ENCODE assay signal across 8 cellular contexts in the genomic region with DNA sequence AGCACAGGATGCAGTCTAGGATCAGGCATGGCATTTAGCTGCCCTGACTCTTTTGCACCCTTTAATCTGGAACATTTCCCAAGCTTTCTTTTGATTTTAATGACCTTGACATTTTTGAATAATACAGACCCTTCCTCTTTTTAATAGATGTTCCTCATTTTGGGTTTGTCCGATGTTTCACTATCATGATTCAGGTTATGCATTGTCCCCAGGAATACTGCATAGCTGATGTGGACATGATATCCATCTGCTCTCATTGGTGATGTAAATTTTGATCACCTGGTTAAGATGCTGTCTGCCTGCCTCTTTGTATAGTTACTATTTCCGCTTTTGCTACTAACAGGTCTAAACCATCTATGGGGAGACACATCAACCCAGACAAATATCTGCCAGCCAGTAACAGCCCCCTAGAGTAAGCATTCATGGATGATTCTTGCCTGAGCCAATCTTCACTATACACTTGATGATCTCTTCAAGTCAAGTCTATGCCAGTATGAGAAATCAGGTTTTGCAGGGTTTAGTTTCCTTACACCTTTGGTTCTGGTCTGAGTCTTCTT. TPM values are rescaled to one million over a fixed set of nuclear protein-coding genes. Genes with fewer than 3 reads are reported as not detected.
DNase-seq lines count a peak whose midpoint lies in the region; ATAC-seq, FAIRE-seq and TF ChIP-seq lines count a peak whose summit lies in the region.

No MANE protein-coding gene starts in this region.

- H3K4me1 Mint-ChIP-seq in activated naive CD4-positive, alpha-beta T cell treated with anti-CD3 and anti-CD28 coated beads, Interleukin-2, amount 50 U/mL, for 24 hours: peaks cover 45% of the 10 kb centered on the region
- H3K4me1 Mint-ChIP-seq in T-cell: peaks cover 34 to 38% (median 38%) of the 10 kb centered on the region in 3 donors

- no peaks in the 10 kb centered on the region for H3K36me3 ChIP-seq in kidney (ENCODE audit: control insufficient read depth in 1 of 2, insufficient read depth in 2 of 2, low read length in 2 of 2)

- DNase-seq in activated naive CD4-positive, alpha-beta T cell (lab: John Stamatoyannopoulos, UW): no peak
- peak in 18 of 34 experiments; percentile 1 to 44 (median 22) for DNase-seq in T-cell
- DNase-seq in kidney: no peak
- DNase-seq in NCI-H2081 treated with DMSO at 0.1 percent for 48 hours (lab: John Stamatoyannopoulos, UW): no peak
- DNase-seq in COR-L47 (lab: John Stamatoyannopoulos, UW): no peak
- no peak for DNase-seq in NCI-H1694 treated with DMSO at 0.1 percent for 48 hours (lab: John Stamatoyannopoulos, UW)

- no peak for TF ChIP-seq CTCF in kidney (IDR thresholded peaks at IDR 0.05; ENCODE audit: borderline replicate concordance, extremely low read depth, insufficient read depth)

- peak overlapping the region; percentile 57 to 75 for H3K4me3 ChIP-seq in kidney (ENCODE audit: low read length in 2 of 2)

- no peak for FAIRE-seq in kidney (lab: Jason Lieb, UNC)

- ATAC-seq in HG02973 (IDR thresholded peaks at IDR 0.05; ENCODE audit: unreplicated experiment) (peak; percentile 26), T-cell (replicated peaks in 1 of 4) (peak; percentile 18 to 69 (median 32))

- H3K27me3 Mint-ChIP-seq in activated naive CD4-positive, alpha-beta T cell treated with anti-CD3 and anti-CD28 coated beads, Interleukin-2, amount 50 U/mL, for 24 hours: no peaks in the 10 kb centered on the region
- H3K27me3 Mint-ChIP-seq in T-cell: no peaks in the 10 kb centered on the region

- H3K9me3 ChIP-seq in kidney (ENCODE audit: control insufficient read depth in 1 of 2, low read length in 2 of 2): no peaks in the 10 kb centered on the region

- peaks cover 7 to 8% of the 10 kb centered on the region in 2 donors for H3K4me1 ChIP-seq in kidney (ENCODE audit: control insufficient read depth in 1 of 2, insufficient read depth in 1 of 2, low read depth in 1 of 2, low read length in 2 of 2)

- CTCF ChIA-PET in T-cell (lab: Charles Lee): interaction anchor here in 1 of 2 donors (1.2 kb wide), 1 partner anchor 50 kb away, joined by 3 read pairs; the partner anchor contains the start of gene ULK4

- no peaks in the 10 kb centered on the region for H3K36me3 Mint-ChIP-seq in activated naive CD4-positive, alpha-beta T cell treated with anti-CD3 and anti-CD28 coated beads, Interleukin-2, amount 50 U/mL, for 24 hours
- H3K36me3 Mint-ChIP-seq in T-cell: no peaks in the 10 kb centered on the region

- peak overlapping the region; percentile 83 to 85 for H3K27ac ChIP-seq in kidney (ENCODE audit: low read depth in 2 of 2, low read length in 2 of 2)

- no peaks in the 10 kb centered on the region for H3K9me3 Mint-ChIP-seq in activated naive CD4-positive, alpha-beta T cell treated with anti-CD3 and anti-CD28 coated beads, Interleukin-2, amount 50 U/mL, for 24 hours
- H3K9me3 Mint-ChIP-seq in T-cell: no peaks in the 10 kb centered on the region

- intact Hi-C loops in kidney (cut with DNase I): loop anchor here (10.0 kb wide), 1 partner anchor 62 kb away; no protein-coding TSS in a partner anchor

- peak overlapping the region; percentile 85 for H3K4me3 Mint-ChIP-seq in activated naive CD4-positive, alpha-beta T cell treated with anti-CD3 and anti-CD28 coated beads, Interleukin-2, amount 50 U/mL, for 24 hours
- peak overlapping the region; percentile 88 to 91 (median 90) for H3K4me3 Mint-ChIP-seq in T-cell

- H3K9ac ChIP-seq in kidney (ENCODE audit: low read length in 2 of 2): peak overlapping the region in 1 of 2 donors; percentile 67

- peak overlapping the region; percentile 94 for H3K27ac Mint-ChIP-seq in activated naive CD4-positive, alpha-beta T cell treated with anti-CD3 and anti-CD28 coated beads, Interleukin-2, amount 50 U/mL, for 24 hours
- H3K27ac Mint-ChIP-seq in T-cell: peak overlapping the region; percentile 93 to 96

- POLR2A ChIA-PET in T-cell (lab: Charles Lee): interaction anchor here in 1 of 2 donors (0.6 kb wide), 2 partner anchors 67 to 334 kb away, joined by 4 read pairs; no protein-coding TSS in a partner anchor

RNA-seq across cellular contexts. Expression of gene ULK4, which starts 50.6 kb away (rescaled TPM):
- 10 to 100 TPM; 17.5 to 28.2 (median 19.7) TPM for total RNA-seq in T-cell
- total RNA-seq in kidney: 20.5 TPM
- 4.6 TPM for polyA plus RNA-seq in kidney (ENCODE audit: insufficient read depth, low read depth, low replicate concordance)

Comparison
In these comparisons a context has a peak if more than half of its experiments do, and no peak if none do; other contexts are left out.
1. DNase-seq: peak in T-cell (18 of 34); none in activated naive CD4-positive, alpha-beta T cell (0 of 4), kidney (single experiment), NCI-H2081 treated with DMSO at 0.1 percent for 48 hours (single experiment), COR-L47 (single experiment) and NCI-H1694 treated with DMSO at 0.1 percent for 48 hours (single experiment).